9 cellular contexts compared by ENCODE assay signal in genomic region chr12:49636979-49637378, GRCh38. TPM values are rescaled to one million over a fixed set of nuclear protein-coding genes. Genes with fewer than 3 reads are reported as not detected.
A peak's percentile ranks its signal among the peaks of the same experiment; 100 is the strongest.
DNase-seq lines count a peak whose midpoint lies in the region; ATAC-seq, FAIRE-seq and TF ChIP-seq lines count a peak whose summit lies in the region.
"Had no signal": no experiment of that assay in that cellular context is flagged by ENCODE, and none has a peak within 500 bp of the region (broad histone marks: within the 10 kb centered on the region; RNA-seq: fewer than 3 reads in every experiment).

No MANE protein-coding gene starts in this region.

- in situ Hi-C loops in G401 (cut with HindIII; ENCODE audit: low sequenced_read_pairs): no loop called here

- H3K27me3 Mint-ChIP-seq in activated T-helper 17 cell treated with anti-CD3 and anti-CD28 coated beads, Interleukin-2, amount 50 U/mL, for 72 hours: no peaks in the 10 kb centered on the region
- no peaks in the 10 kb centered on the region for H3K27me3 Mint-ChIP-seq in nephron (ENCODE audit: low read depth)
- H3K27me3 Mint-ChIP-seq in type B pancreatic cell: no peaks in the 10 kb centered on the region

- TF ChIP-seq CTCF in fibroblast of pulmonary artery (IDR thresholded peaks at IDR 0.05; ENCODE audit: low read length, missing control alignments) (peak; percentile 86), nephron (IDR thresholded peaks at IDR 0.05; ENCODE audit: unreplicated experiment in 3 of 3) (peak; percentile 68 to 73 (median 71)), type B pancreatic cell (conservative IDR thresholded peaks at IDR 0.05) (peak; percentile 77)

- H3K27ac Mint-ChIP-seq in activated T-helper 17 cell treated with anti-CD3 and anti-CD28 coated beads, Interleukin-2, amount 50 U/mL, for 72 hours: peak overlapping the region; percentile 16
- H3K27ac Mint-ChIP-seq in nephron (peak overlapping the region; percentile 88 to 94 (median 93)), type B pancreatic cell (peak overlapping the region; percentile 41)

- H3K36me3 Mint-ChIP-seq in activated T-helper 17 cell treated with anti-CD3 and anti-CD28 coated beads, Interleukin-2, amount 50 U/mL, for 72 hours (ENCODE audit: low read depth): no peaks in the 10 kb centered on the region
- H3K36me3 Mint-ChIP-seq in nephron (ENCODE audit: low read depth): peaks cover 23% of the 10 kb centered on the region
- peaks cover 21% of the 10 kb centered on the region for H3K36me3 Mint-ChIP-seq in type B pancreatic cell

- ATAC-seq in HG03175 (IDR thresholded peaks at IDR 0.05; ENCODE audit: unreplicated experiment) (peak; percentile 66), HG03565 (IDR thresholded peaks at IDR 0.05; ENCODE audit: unreplicated experiment) (no peak)
- ATAC-seq in activated T-helper 17 cell treated with anti-CD3 and anti-CD28 coated beads, Interleukin-2, amount 50 U/mL, for 72 hours (replicated peaks): peak; percentile 86

- H3K4me3 ChIP-seq in fibroblast of pulmonary artery (replicated peaks; ENCODE audit: low read depth, low read length): no peak overlapping the region

- H3K4me3 Mint-ChIP-seq in activated T-helper 17 cell treated with anti-CD3 and anti-CD28 coated beads, Interleukin-2, amount 50 U/mL, for 72 hours: no peak overlapping the region
- H3K4me3 Mint-ChIP-seq in nephron (peak overlapping the region in 2 of 3 experiments; percentile 4 to 11), type B pancreatic cell (no peak overlapping the region)

- no peaks in the 10 kb centered on the region for H3K9me3 Mint-ChIP-seq in activated T-helper 17 cell treated with anti-CD3 and anti-CD28 coated beads, Interleukin-2, amount 50 U/mL, for 72 hours
- H3K9me3 Mint-ChIP-seq in nephron: no peaks in the 10 kb centered on the region
- no peaks in the 10 kb centered on the region for H3K9me3 Mint-ChIP-seq in type B pancreatic cell

- peak; percentile 92 for DNase-seq in G401 (ENCODE audit: low spot score)
- DNase-seq in RCC 7860 (ENCODE audit: low spot score): peak; percentile 47
- DNase-seq in fibroblast of pulmonary artery (ENCODE audit: low read depth): peak; percentile 81
- no peak for DNase-seq in type B pancreatic cell (ENCODE audit: extremely low spot score, unreplicated experiment)

- H3K4me1 Mint-ChIP-seq in activated T-helper 17 cell treated with anti-CD3 and anti-CD28 coated beads, Interleukin-2, amount 50 U/mL, for 72 hours: peaks cover 9% of the 10 kb centered on the region
- H3K4me1 Mint-ChIP-seq in nephron (peaks cover 23% of the 10 kb centered on the region), type B pancreatic cell (ENCODE audit: unreplicated experiment) (peaks cover 15% of the 10 kb centered on the region)

- FAIRE-seq in RCC 7860 (lab: Jason Lieb, UNC): no peak
- FAIRE-seq: islet of Langerhans had no signal

RNA-seq across cellular contexts. Expression of gene PRPF40B, which starts 13.6 kb away (rescaled TPM):
- 11.2 and 16.4 TPM in 2 replicates for total RNA-seq in G401 (2014; rRNA removed; shearing (Covaris generic))
- 1 to 10 TPM; 7.7 to 8.2 TPM for total RNA-seq in activated T-helper 17 cell treated with anti-CD3 and anti-CD28 coated beads, Interleukin-2, amount 50 U/mL, for 72 hours
- total RNA-seq in type B pancreatic cell (ENCODE audit: low replicate concordance): 25.0 and 35.4 TPM in 2 replicates

RNA-seq across cellular contexts. Expression of gene FAM186B, which starts 31.5 kb away (rescaled TPM):
- total RNA-seq in G401 (2014; rRNA removed; shearing (Covaris generic)): 0.06 TPM in 1 of 2 replicates, not detected in the other
- total RNA-seq in activated T-helper 17 cell treated with anti-CD3 and anti-CD28 coated beads, Interleukin-2, amount 50 U/mL, for 72 hours: under 1 TPM in 1 of 2 donors, not detected in 1; 0.11 TPM
- 0.14 and 0.21 TPM in 2 replicates for total RNA-seq in type B pancreatic cell (ENCODE audit: low replicate concordance)

Comparison
In these comparisons a context has a peak if more than half of its experiments do, and no peak if none do; other contexts are left out.
1. H3K27ac Mint-ChIP-seq: peak in every context shown above with its lines; median percentile 93 in nephron; 41 in type B pancreatic cell; 16 in activated T-helper 17 cell treated with anti-CD3 and anti-CD28 coated beads, Interleukin-2, amount 50 U/mL, for 72 hours.
2. H3K4me3 Mint-ChIP-seq: peak in nephron (2 of 3); none in activated T-helper 17 cell treated with anti-CD3 and anti-CD28 coated beads, Interleukin-2, amount 50 U/mL, for 72 hours (single experiment) and type B pancreatic cell (single experiment).
3. Peak in every context shown above with its lines, with median percentiles within 50 percentile points of each other: CTCF ChIP-seq.